Comparison of ENCODE assay signal across 8 cellular contexts in the genomic region with DNA sequence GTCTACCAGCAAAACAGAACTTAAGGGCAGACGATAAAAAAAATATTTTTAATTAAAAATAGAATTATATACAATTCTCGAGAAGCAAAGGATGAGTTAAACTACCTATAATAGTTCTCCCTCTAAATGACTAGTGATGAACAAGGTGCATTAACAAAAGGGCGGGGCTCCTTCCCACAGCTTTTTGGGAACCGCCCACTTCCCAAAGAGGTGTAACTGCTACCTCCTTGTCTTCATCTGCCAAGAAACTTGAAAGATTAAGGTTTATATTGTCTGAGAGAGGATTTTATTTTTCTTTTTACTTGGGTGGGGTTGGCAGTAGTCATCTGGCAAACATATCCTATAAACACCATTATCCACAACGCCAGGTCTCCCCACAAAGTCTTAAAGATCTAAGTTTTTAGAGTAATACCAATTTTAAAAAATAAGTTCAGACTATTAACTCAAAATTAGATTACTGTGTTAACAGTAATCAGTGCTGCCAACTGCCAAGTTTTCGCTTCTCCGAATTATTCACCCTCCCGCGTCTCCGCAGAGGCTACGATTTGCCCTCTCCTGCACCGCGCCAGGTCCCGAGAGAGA. TPM values are rescaled to one million over a fixed set of nuclear protein-coding genes. Genes with fewer than 3 reads are reported as not detected.
DNase-seq lines count a peak whose midpoint lies in the region; ATAC-seq and TF ChIP-seq lines count a peak whose summit lies in the region.

No MANE protein-coding gene starts in this region.

- H3K27ac Mint-ChIP-seq in activated naive CD4-positive, alpha-beta T cell treated with anti-CD3 and anti-CD28 coated beads, Interleukin-2, amount 50 U/mL, for 24 hours: peak overlapping the region; percentile 94

- in situ Hi-C loops in Caki2 (cut with HindIII; ENCODE audit: low pct_unique_long_range_greater_than_20kb, low sequenced_read_pairs): no loop called here

- H3F3A ChIP-seq in MM.1S (ENCODE audit: insufficient read depth, low read length): peaks cover 12% of the 10 kb centered on the region

- H3K4me1 Mint-ChIP-seq in activated naive CD4-positive, alpha-beta T cell treated with anti-CD3 and anti-CD28 coated beads, Interleukin-2, amount 50 U/mL, for 24 hours: peaks cover 41% of the 10 kb centered on the region

- H3K4me3 ChIP-seq in MM.1S (ENCODE audit: low read length) (peak overlapping the region; percentile 73), skeletal muscle cell (ENCODE audit: low read depth, low read length) (peak overlapping the region; percentile 81)

- peak; percentile 19 for DNase-seq in Caki2 (ENCODE audit: low read depth)
- DNase-seq in MM.1S: peak; percentile 37
- no peak for DNase-seq in left ventricle myocardium superior
- no peak for DNase-seq in skeletal muscle cell (ENCODE audit: low read depth)
- DNase-seq in kidney glomerular epithelial cell (lab: John Stamatoyannopoulos, UW): no peak
- no peak for DNase-seq in epidermal melanocyte (ENCODE audit: insufficient read length, low spot score)

- no peak for TF ChIP-seq CTCF in MM.1S (IDR thresholded peaks at IDR 0.05; ENCODE audit: low read length)

- no peaks in the 10 kb centered on the region for H3K9me3 Mint-ChIP-seq in activated naive CD4-positive, alpha-beta T cell treated with anti-CD3 and anti-CD28 coated beads, Interleukin-2, amount 50 U/mL, for 24 hours

- H3K4me3 Mint-ChIP-seq in activated naive CD4-positive, alpha-beta T cell treated with anti-CD3 and anti-CD28 coated beads, Interleukin-2, amount 50 U/mL, for 24 hours: peak overlapping the region; percentile 100

- H3K36me3 ChIP-seq in MM.1S (replicated peaks; ENCODE audit: insufficient read depth, low read length): no peaks in the 10 kb centered on the region

- no peaks in the 10 kb centered on the region for H3K9me2 ChIP-seq in MM.1S (replicated peaks; ENCODE audit: insufficient read depth, low read length)

- H3K4me2 ChIP-seq in MM.1S (ENCODE audit: low read depth, low read length): peak overlapping the region; percentile 55

- H3K79me2 ChIP-seq in MM.1S (ENCODE audit: low read length): peaks cover 16% of the 10 kb centered on the region

- H3K27me3 Mint-ChIP-seq in activated naive CD4-positive, alpha-beta T cell treated with anti-CD3 and anti-CD28 coated beads, Interleukin-2, amount 50 U/mL, for 24 hours: no peaks in the 10 kb centered on the region

- no peaks in the 10 kb centered on the region for H4K20me1 ChIP-seq in MM.1S (ENCODE audit: insufficient read depth, low read length)

- H3K9ac ChIP-seq in MM.1S (ENCODE audit: low read length): peak overlapping the region; percentile 70

- no peaks in the 10 kb centered on the region for H3K9me3 ChIP-seq in MM.1S (replicated peaks; ENCODE audit: insufficient read depth, low read length)

- H2AFZ ChIP-seq in MM.1S (ENCODE audit: low read length): peak overlapping the region; percentile 42; the same call in 1 of the 2 replicates

- intact Hi-C loops in left ventricle myocardium superior (cut with micrococcal nuclease): no loop called here

- no peaks in the 10 kb centered on the region for H3K27me3 ChIP-seq in MM.1S (replicated peaks; ENCODE audit: insufficient read depth, low read length)

- no peaks in the 10 kb centered on the region for H3K4me1 ChIP-seq in MM.1S (ENCODE audit: low read length)

- H3K36me3 Mint-ChIP-seq in activated naive CD4-positive, alpha-beta T cell treated with anti-CD3 and anti-CD28 coated beads, Interleukin-2, amount 50 U/mL, for 24 hours: peaks cover 5% of the 10 kb centered on the region

- H3K27ac ChIP-seq in MM.1S (ENCODE audit: low read length): peak overlapping the region; percentile 74; the same call in 1 of the 2 replicates

- ATAC-seq in left ventricle myocardium superior (peak; percentile 7), HG03565 (IDR thresholded peaks at IDR 0.05; ENCODE audit: unreplicated experiment) (no peak)

RNA-seq across cellular contexts. Expression of gene RALGAPA1, which starts 0.9 kb away (rescaled TPM):
- 5.8 and 32.3 TPM in 2 replicates for total RNA-seq in Caki2 (2014; rRNA removed; shearing (Covaris generic); ENCODE audit: low replicate concordance)
- 31.8 TPM for total RNA-seq in left ventricle myocardium superior

RNA-seq across cellular contexts. Expression of gene BRMS1L, which starts 18.0 kb away (rescaled TPM):
- 1.2 and 17.6 TPM in 2 replicates for total RNA-seq in Caki2 (2014; rRNA removed; shearing (Covaris generic); ENCODE audit: low replicate concordance)
- 13.0 TPM for total RNA-seq in left ventricle myocardium superior

Comparison
In these comparisons a context has a peak if more than half of its experiments do, and no peak if none do; other contexts are left out.
1. DNase-seq: peak in Caki2 (single experiment) and MM.1S (single experiment); none in left ventricle myocardium superior (single experiment), skeletal muscle cell (single experiment), kidney glomerular epithelial cell (single experiment) and epidermal melanocyte (single experiment).